Comparison of ENCODE assay signal across 8 cellular contexts in the genomic region with DNA sequence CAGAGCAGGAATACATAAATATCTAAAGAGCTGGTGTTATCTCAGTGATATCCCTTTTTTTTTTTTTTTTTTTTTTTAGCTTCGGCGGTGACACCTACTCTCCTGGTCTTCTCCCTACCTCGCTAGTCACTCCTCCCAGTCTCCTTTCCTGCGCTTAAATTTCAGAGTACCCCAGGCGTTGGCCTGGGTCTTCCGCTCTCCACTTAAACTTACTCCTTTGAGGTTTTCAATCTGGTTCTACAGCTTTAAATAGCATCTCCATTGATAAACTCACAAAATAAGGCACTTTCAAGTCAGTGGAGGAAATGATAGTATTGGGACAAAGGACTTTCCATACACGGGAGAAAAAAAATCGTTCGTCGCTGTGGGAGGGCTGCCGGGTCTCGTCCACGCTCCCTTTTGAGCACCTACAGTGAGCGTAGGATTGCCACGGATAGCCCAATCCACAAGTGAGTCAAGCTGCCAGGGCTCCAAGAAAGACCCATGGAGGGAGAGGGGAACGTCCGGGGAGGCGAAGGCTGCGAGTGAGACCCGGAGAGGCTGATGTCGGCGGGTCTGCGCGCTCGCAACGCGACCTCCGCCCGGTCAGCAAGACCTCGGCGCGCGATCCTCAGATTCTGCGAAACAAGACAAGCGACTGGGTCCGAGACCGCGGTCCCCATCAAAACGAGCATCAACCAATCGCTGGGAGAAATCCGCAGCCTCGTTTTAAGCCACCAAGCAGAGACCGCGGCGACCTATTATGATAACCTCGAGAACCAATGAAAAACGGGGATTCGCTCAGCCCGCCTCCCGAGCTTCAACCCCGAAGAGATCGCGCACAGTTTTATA. TPM values are rescaled to one million over a fixed set of nuclear protein-coding genes. Genes with fewer than 3 reads are reported as not detected.
DNase-seq lines count a peak whose midpoint lies in the region; ATAC-seq, FAIRE-seq and TF ChIP-seq lines count a peak whose summit lies in the region.

No MANE protein-coding gene starts in this region.

- H3K9me3 ChIP-seq in endothelial cell of umbilical vein (replicated peaks; ENCODE audit: control insufficient read depth, insufficient read depth, low read length) = no peaks in the 10 kb centered on the region
- no peaks in the 10 kb centered on the region for H3K9me3 ChIP-seq in mesodermal cell (ENCODE audit: control insufficient read depth, low read length)

- ATAC-seq in GM21390 (IDR thresholded peaks at IDR 0.05; ENCODE audit: unreplicated experiment) = peak; percentile 75

- peaks cover 16% of the 10 kb centered on the region for H3K4me1 ChIP-seq in endothelial cell of umbilical vein (ENCODE audit: control insufficient read depth, extremely low read depth, insufficient read depth, low read length)
- H3K4me1 ChIP-seq in mesodermal cell (ENCODE audit: control insufficient read depth, insufficient read depth, low read length, poor library complexity, severe bottlenecking) = no peaks in the 10 kb centered on the region

- POLR2A ChIA-PET in endothelial cell of umbilical vein (lab: Charles Lee) = interaction anchor here (0.7 to 2.4 kb wide), 5 partner anchors 8 to 486 kb away, joined by 3 to 12 read pairs (median 9); a partner anchor contains a TSS

- no peak for FAIRE-seq in HTR-8/SVneo (lab: Jason Lieb, UNC)
- FAIRE-seq in endothelial cell of umbilical vein (lab: Jason Lieb, UNC) = no peak

- H3K4me2 ChIP-seq in endothelial cell of umbilical vein (ENCODE audit: insufficient read depth, low read length) = peak overlapping the region; percentile 60

- H3K36me3 ChIP-seq in endothelial cell of umbilical vein (ENCODE audit: control insufficient read depth in 2 of 2, extremely low read depth in 1 of 2, insufficient read depth in 2 of 2, low read length in 2 of 2) (peaks cover 13 to 22% of the 10 kb centered on the region in 2 experiments), mesodermal cell (ENCODE audit: control insufficient read depth, insufficient read depth, low read length) (peaks cover 31% of the 10 kb centered on the region)

- H3K9ac ChIP-seq in endothelial cell of umbilical vein (replicated peaks; ENCODE audit: extremely low read depth, insufficient read depth, low read length) = peak overlapping the region; percentile 100

- BruUV-seq in endothelial cell of umbilical vein (replicated peaks; lab: Mats Ljungman, UMichigan) = TSS peak; percentile 49

- CTCF ChIA-PET in endothelial cell of umbilical vein (lab: Charles Lee) = interaction anchor here (1.0 to 1.5 kb wide), 3 partner anchors 8 to 733 kb away, joined by 4 to 13 read pairs (median 4); no protein-coding TSS in a partner anchor

- intact Hi-C loops in endothelial cell of umbilical vein (cut with micrococcal nuclease) = loop anchor here (1.0 to 10.0 kb wide), 5 partner anchors 57 to 388 kb away; a partner anchor contains a TSS

- 0 to 1% methylated on average over 37 to 46 of the region's 53 CpGs for WGBS in mesodermal cell (ENCODE audit: insufficient coverage in 2 of 2), 2 experiments

- peak overlapping the region; percentile 74 to 99 (median 90) for H3K4me3 ChIP-seq in endothelial cell of umbilical vein (replicated peaks in 1 of 3; ENCODE audit: insufficient read depth in 1 of 3, low read depth in 1 of 3, low read length in 3 of 3)
- peak overlapping the region; percentile 84 for H3K4me3 ChIP-seq in mesodermal cell (ENCODE audit: extremely low read depth, insufficient read depth, low read length, poor library complexity, severe bottlenecking)

- H3K9me1 ChIP-seq in endothelial cell of umbilical vein (replicated peaks; ENCODE audit: control insufficient read depth, extremely low read depth, insufficient read depth, low read length) = no peaks in the 10 kb centered on the region

- DNase-seq in COLO668 (lab: John Stamatoyannopoulos, UW; ENCODE audit: unreplicated experiment) (peak; percentile 93), HTR-8/SVneo (ENCODE audit: insufficient read length, low spot score) (peak; percentile 100), NOMO-1 treated with dmso at 0.1 percent for 144 hours (lab: John Stamatoyannopoulos, UW; ENCODE audit: unreplicated experiment) (peak; percentile 88), endothelial cell of umbilical vein (ENCODE audit: low read depth, low spot score) (peak; percentile 92)
- peak; percentile 88 for DNase-seq in activated CD8-positive, alpha-beta memory T cell treated with anti-CD3 and anti-CD28 coated beads, Interleukin-2, amount 50 U/mL, for 48 hours
- DNase-seq in stimulated activated CD8-positive, alpha-beta memory T cell treated with anti-CD3 and anti-CD28 coated beads, Interleukin-15, amount 100 ng/mL, for 1 hour (ENCODE audit: low read depth) = peak; percentile 78

- dilution Hi-C loops in endothelial cell of umbilical vein (cut with MboI; ENCODE audit: extremely low pct_ligation_motif_present, low sequenced_read_pairs) = no loop called here

- TF ChIP-seq POLR2A in endothelial cell of umbilical vein (IDR thresholded peaks at IDR 0.05; ENCODE audit: low read depth, low read length) = no peak

- peaks cover 5 to 6% of the 10 kb centered on the region in 2 experiments for H3K27me3 ChIP-seq in endothelial cell of umbilical vein (ENCODE audit: control insufficient read depth in 2 of 2, insufficient read depth in 2 of 2, low read length in 2 of 2)

- H3K27ac ChIP-seq in endothelial cell of umbilical vein (ENCODE audit: insufficient read depth, low read depth, low read length) = peak overlapping the region; percentile 96
- H3K27ac ChIP-seq in mesodermal cell (ENCODE audit: low read depth, low read length, severe bottlenecking) = peak overlapping the region; percentile 100

- TF ChIP-seq CTCF in endothelial cell of umbilical vein (IDR thresholded peaks at IDR 0.05; ENCODE audit: extremely low read depth in 1 of 2, insufficient read depth in 1 of 2, low read depth in 1 of 2, low read length in 2 of 2) = no peak

- H3K79me2 ChIP-seq in endothelial cell of umbilical vein (ENCODE audit: control insufficient read depth, insufficient read depth, low read length) = peaks cover 31% of the 10 kb centered on the region

- peak overlapping the region; percentile 88 for H2AFZ ChIP-seq in endothelial cell of umbilical vein (ENCODE audit: low read depth, low read length)

- H4K20me1 ChIP-seq in endothelial cell of umbilical vein (replicated peaks; ENCODE audit: control insufficient read depth, extremely low read depth, insufficient read depth, low read length) = peaks cover 11% of the 10 kb centered on the region

TF ChIP-seq in endothelial cell of umbilical vein, 7 proteins besides CTCF, POLR2A, EP300 and RAD21:
- TF ChIP-seq JUN (IDR thresholded peaks at IDR 0.05; ENCODE audit: borderline replicate concordance, insufficient read depth, insufficient read length, low read depth) (no peak), GATA2 (IDR thresholded peaks at IDR 0.05; ENCODE audit: insufficient read depth, insufficient read length, low read depth, low read length) (no peak), FOS (IDR thresholded peaks at IDR 0.05; ENCODE audit: borderline replicate concordance, insufficient read depth, low read length) (no peak), MYC (IDR thresholded peaks at IDR 0.05; ENCODE audit: low read depth, low read length) (no peak), POLR2AphosphoS5 (IDR thresholded peaks at IDR 0.05; ENCODE audit: insufficient read depth, low read depth, low read length) (no peak), EZH2 (IDR thresholded peaks at IDR 0.05; ENCODE audit: borderline replicate concordance, low read depth, low read length, severe bottlenecking) (no peak)
- TF ChIP-seq, protein P1, sequence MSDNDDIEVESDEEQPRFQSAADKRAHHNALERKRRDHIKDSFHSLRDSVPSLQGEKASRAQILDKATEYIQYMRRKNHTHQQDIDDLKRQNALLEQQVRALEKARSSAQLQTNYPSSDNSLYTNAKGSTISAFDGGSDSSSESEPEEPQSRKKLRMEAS (IDR thresholded peaks at IDR 0.05; ENCODE audit: insufficient read depth, insufficient read length) = no peak

RNA-seq across cellular contexts. Expression of a gene that starts 0.7 kb away (rescaled TPM):
- 153 and 157 TPM in 2 replicates for total RNA-seq in endothelial cell of umbilical vein
- polyA plus RNA-seq in endothelial cell of umbilical vein = 52.0 and 61.9 TPM in 2 replicates
- polyA plus RNA-seq in endothelial cell of umbilical vein (2011; cell fraction: cytosol; rRNA removed) = 82.6 and 99.1 TPM in 2 replicates
- polyA plus RNA-seq in endothelial cell of umbilical vein (2011; cell fraction: nucleus; rRNA removed) = 330 and 385 TPM in 2 replicates
- 112 and 113 TPM in 2 replicates for polyA plus RNA-seq in endothelial cell of umbilical vein (2012)
- 95.4 and 111 TPM in 2 replicates for polyA minus RNA-seq in endothelial cell of umbilical vein
- polyA minus RNA-seq in endothelial cell of umbilical vein (2011; cell fraction: cytosol; rRNA and poly(A)+ RNA removed) = 104 TPM
- polyA minus RNA-seq in endothelial cell of umbilical vein (2011; cell fraction: nucleus; rRNA and poly(A)+ RNA removed) = 88.6 and 112 TPM in 2 replicates
- polyA plus RNA-seq in mesodermal cell (2013, experiment 1 of 2) = 75.5 TPM
- 77.8 TPM for polyA plus RNA-seq in mesodermal cell (2013, experiment 2 of 2)

RNA-seq across cellular contexts. Expression of a gene that starts 50.5 kb away (rescaled TPM):
- 7.1 and 8.2 TPM in 2 replicates for total RNA-seq in endothelial cell of umbilical vein
- polyA plus RNA-seq in endothelial cell of umbilical vein = 4.8 and 5.2 TPM in 2 replicates
- 1.4 and 1.9 TPM in 2 replicates for polyA plus RNA-seq in endothelial cell of umbilical vein (2011; cell fraction: cytosol; rRNA removed)
- polyA plus RNA-seq in endothelial cell of umbilical vein (2011; cell fraction: nucleus; rRNA removed) = 36.0 and 46.5 TPM in 2 replicates
- polyA plus RNA-seq in endothelial cell of umbilical vein (2012) = 2.7 and 2.9 TPM in 2 replicates
- 12.1 and 12.7 TPM in 2 replicates for polyA minus RNA-seq in endothelial cell of umbilical vein
- 5.0 TPM for polyA minus RNA-seq in endothelial cell of umbilical vein (2011; cell fraction: cytosol; rRNA and poly(A)+ RNA removed)
- 16.2 and 18.4 TPM in 2 replicates for polyA minus RNA-seq in endothelial cell of umbilical vein (2011; cell fraction: nucleus; rRNA and poly(A)+ RNA removed)
- 10.2 TPM for polyA plus RNA-seq in mesodermal cell (2013, experiment 1 of 2)
- 7.9 TPM for polyA plus RNA-seq in mesodermal cell (2013, experiment 2 of 2)

Comparison
In these comparisons a context has a peak if more than half of its experiments do, and no peak if none do; other contexts are left out.
1. Peak in every context shown above with its lines: DNase-seq, ATAC-seq, H3K4me3 ChIP-seq and H3K27ac ChIP-seq.